Comparison of ENCODE assay signal across 18 cellular contexts in the genomic region with DNA sequence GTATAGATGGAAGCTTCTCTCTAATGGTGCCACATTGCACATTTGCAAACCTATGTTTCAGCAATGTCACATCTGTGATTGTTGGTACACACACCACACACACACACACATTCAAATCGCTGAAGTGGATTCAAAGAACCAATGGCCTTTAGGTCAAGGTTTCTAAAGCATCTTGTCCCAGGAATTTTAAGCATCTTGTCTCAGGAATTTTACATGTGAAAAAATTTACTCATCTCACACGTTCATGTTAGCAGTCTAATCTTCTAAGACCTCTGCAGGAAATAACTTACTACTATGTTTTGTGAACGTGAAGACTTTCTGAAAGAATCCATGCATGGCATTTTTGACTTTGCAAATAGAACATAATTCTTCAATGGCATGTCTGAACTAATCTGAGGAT.
"Had no signal": no experiment of that assay in that cellular context is flagged by ENCODE, and none has a peak within 500 bp of the region (broad histone marks: within the 10 kb centered on the region; RNA-seq: fewer than 3 reads in every experiment).

No MANE protein-coding gene starts in this region.

- ATAC-seq: activated naive CD4-positive, alpha-beta T cell treated with anti-CD3 and anti-CD28 coated beads, Interleukin-2, amount 50 U/mL, for 72 hours; activated T-helper 17 cell treated with anti-CD3 and anti-CD28 coated beads, Interleukin-2, amount 50 U/mL, for 72 hours; left lung; pancreas; psoas muscle had no signal

- H3K27ac ChIP-seq: left lung, pancreas, psoas muscle, tibial nerve had no signal

- H3K4me3 Mint-ChIP-seq: activated T-cell treated with anti-CD3 and anti-CD28 coated beads, Interleukin-2, amount 50 U/mL, for 24 hours; activated T-helper 17 cell treated with anti-CD3 and anti-CD28 coated beads, Interleukin-2, amount 50 U/mL, for 72 hours; central memory CD8-positive, alpha-beta T cell; nephron; stimulated activated naive CD8-positive, alpha-beta T cell treated with anti-CD3 and anti-CD28 coated beads, Interleukin-15, Interleukin-2, amounts not matched to agents 100 ng/mL and 50 ng/mL, for 24 hours had no signal

- DNase-seq: activated CD4-positive, alpha-beta T cell treated with anti-CD3 and anti-CD28 coated beads for 1 hour; activated T-cell treated with anti-CD3 and anti-CD28 coated beads, Interleukin-2, amount 50 U/mL, for 24 hours; left lung; midbrain; pancreas; psoas muscle; stimulated activated CD4-positive, alpha-beta T cell treated with anti-CD3 and anti-CD28 coated beads, Interleukin-12 subunit alpha, Interleukin-12 subunit beta, amount 100 ng/mL, for 4 hours; T-helper 9 cell had no signal

- H3K4me3 ChIP-seq: ascending aorta, coronary artery, left lung, lung, pancreas, psoas muscle, right atrium auricular region, tibial nerve had no signal

- H3K4me1 Mint-ChIP-seq: activated T-helper 17 cell treated with anti-CD3 and anti-CD28 coated beads, Interleukin-2, amount 50 U/mL, for 72 hours; central memory CD8-positive, alpha-beta T cell had no signal

- H3K27me3 Mint-ChIP-seq: activated T-cell treated with anti-CD3 and anti-CD28 coated beads, Interleukin-2, amount 50 U/mL, for 24 hours; activated T-helper 17 cell treated with anti-CD3 and anti-CD28 coated beads, Interleukin-2, amount 50 U/mL, for 72 hours; central memory CD8-positive, alpha-beta T cell; stimulated activated naive CD8-positive, alpha-beta T cell treated with anti-CD3 and anti-CD28 coated beads, Interleukin-15, Interleukin-2, amounts not matched to agents 100 ng/mL and 50 ng/mL, for 24 hours had no signal

- H3K9me3 Mint-ChIP-seq: activated naive CD4-positive, alpha-beta T cell treated with anti-CD3 and anti-CD28 coated beads, Interleukin-2, amount 50 U/mL, for 72 hours; activated T-cell treated with anti-CD3 and anti-CD28 coated beads, Interleukin-2, amount 50 U/mL, for 24 hours; activated T-helper 17 cell treated with anti-CD3 and anti-CD28 coated beads, Interleukin-2, amount 50 U/mL, for 72 hours; nephron; stimulated activated naive CD8-positive, alpha-beta T cell treated with anti-CD3 and anti-CD28 coated beads, Interleukin-15, Interleukin-2, amounts not matched to agents 100 ng/mL and 50 ng/mL, for 24 hours had no signal

- H3K9me3 ChIP-seq: ascending aorta, left lung, pancreas, psoas muscle, right atrium auricular region, tibial nerve had no signal

- H3K27ac Mint-ChIP-seq: activated naive CD4-positive, alpha-beta T cell treated with anti-CD3 and anti-CD28 coated beads, Interleukin-2, amount 50 U/mL, for 72 hours; activated T-cell treated with anti-CD3 and anti-CD28 coated beads, Interleukin-2, amount 50 U/mL, for 24 hours; activated T-helper 17 cell treated with anti-CD3 and anti-CD28 coated beads, Interleukin-2, amount 50 U/mL, for 72 hours; stimulated activated naive CD8-positive, alpha-beta T cell treated with anti-CD3 and anti-CD28 coated beads, Interleukin-15, Interleukin-2, amounts not matched to agents 100 ng/mL and 50 ng/mL, for 24 hours had no signal

- FAIRE-seq: pancreas had no signal

- H3K4me1 ChIP-seq: left lung, pancreas, psoas muscle, right atrium auricular region, tibial nerve had no signal

- H3K27me3 ChIP-seq: ascending aorta, left lung, pancreas, right atrium auricular region, tibial nerve had no signal

- H3K36me3 Mint-ChIP-seq: activated naive CD4-positive, alpha-beta T cell treated with anti-CD3 and anti-CD28 coated beads, Interleukin-2, amount 50 U/mL, for 72 hours had no signal

- H3K36me3 ChIP-seq: ascending aorta, left lung, pancreas, right atrium auricular region, tibial nerve had no signal
